In the genomic region with DNA sequence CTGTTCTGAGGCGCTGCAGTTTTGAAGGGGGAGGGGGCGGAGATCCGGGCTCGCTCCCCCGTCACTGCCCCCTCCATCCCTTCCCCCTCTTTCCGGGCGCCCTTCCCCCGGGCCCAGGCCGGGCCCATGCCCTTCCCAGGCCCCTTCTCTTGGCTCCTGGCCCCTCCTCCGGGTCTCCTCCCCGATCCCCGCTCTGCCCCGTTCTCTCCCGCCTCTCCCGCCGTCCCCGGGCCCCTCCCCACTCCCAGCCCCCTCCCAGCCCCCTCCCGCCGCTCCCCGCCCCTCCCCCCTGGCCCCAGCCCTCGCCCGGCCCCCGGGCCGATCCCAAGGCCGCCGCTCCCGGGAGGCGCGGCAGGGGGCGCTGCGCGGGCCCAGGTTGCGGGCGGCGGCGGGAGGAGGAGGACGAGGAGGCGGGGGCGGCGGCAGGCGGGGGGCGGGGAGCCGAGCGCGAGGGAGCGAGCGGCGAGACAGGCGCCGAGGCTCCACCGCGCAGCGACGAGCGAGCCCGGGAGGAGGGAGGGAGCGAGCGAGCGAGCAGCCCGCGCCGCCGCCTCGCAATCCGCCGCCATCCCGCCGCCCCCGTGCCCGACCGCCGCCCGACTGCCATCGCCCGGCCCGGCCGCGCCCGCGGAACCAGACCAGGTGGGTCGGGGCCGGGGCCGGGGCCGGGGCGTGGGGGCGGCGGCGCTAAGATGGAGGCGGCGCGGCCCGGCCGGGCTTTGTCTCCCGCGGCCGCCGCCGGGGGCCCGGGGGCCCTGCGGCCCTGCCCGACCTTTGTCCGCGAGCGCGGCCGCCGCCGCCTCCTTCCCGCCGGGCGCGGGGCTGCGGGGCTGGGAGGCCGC, we compare ENCODE assay signal across 1 cellular context.
A peak's percentile ranks its signal among the peaks of the same experiment; 100 is the strongest.
TF ChIP-seq lines count a peak whose summit lies in the region.

Gene PRRC2B, plus strand, starts transcription at position 465 of the 842 bp plus-strand sequence. CDS start 36,059 bp downstream, outside the sequence.

TF ChIP-seq in GM12878, 131 proteins besides CTCF, POLR2A, EP300 and RAD21 (continued from another document and continues in another):
- TF ChIP-seq, protein P1, sequence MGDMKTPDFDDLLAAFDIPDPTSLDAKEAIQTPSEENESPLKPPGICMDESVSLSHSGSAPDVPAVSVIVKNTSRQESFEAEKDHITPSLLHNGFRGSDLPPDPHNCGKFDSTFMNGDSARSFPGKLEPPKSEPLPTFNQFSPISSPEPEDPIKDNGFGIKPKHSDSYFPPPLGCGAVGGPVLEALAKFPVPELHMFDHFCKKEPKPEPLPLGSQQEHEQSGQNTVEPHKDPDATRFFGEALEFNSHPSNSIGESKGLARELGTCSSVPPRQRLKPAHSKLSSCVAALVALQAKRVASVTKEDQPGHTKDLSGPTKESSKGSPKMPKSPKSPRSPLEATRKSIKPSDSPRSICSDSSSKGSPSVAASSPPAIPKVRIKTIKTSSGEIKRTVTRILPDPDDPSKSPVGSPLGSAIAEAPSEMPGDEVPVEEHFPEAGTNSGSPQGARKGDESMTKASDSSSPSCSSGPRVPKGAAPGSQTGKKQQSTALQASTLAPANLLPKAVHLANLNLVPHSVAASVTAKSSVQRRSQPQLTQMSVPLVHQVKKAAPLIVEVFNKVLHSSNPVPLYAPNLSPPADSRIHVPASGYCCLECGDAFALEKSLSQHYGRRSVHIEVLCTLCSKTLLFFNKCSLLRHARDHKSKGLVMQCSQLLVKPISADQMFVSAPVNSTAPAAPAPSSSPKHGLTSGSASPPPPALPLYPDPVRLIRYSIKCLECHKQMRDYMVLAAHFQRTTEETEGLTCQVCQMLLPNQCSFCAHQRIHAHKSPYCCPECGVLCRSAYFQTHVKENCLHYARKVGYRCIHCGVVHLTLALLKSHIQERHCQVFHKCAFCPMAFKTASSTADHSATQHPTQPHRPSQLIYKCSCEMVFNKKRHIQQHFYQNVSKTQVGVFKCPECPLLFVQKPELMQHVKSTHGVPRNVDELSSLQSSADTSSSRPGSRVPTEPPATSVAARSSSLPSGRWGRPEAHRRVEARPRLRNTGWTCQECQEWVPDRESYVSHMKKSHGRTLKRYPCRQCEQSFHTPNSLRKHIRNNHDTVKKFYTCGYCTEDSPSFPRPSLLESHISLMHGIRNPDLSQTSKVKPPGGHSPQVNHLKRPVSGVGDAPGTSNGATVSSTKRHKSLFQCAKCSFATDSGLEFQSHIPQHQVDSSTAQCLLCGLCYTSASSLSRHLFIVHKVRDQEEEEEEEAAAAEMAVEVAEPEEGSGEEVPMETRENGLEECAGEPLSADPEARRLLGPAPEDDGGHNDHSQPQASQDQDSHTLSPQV (IDR thresholded peaks at IDR 0.05), result no peak
- no peak for TF ChIP-seq ATF3 (IDR thresholded peaks at IDR 0.05; ENCODE audit: borderline replicate concordance, extremely low read depth, low read depth, low read length)
- TF ChIP-seq, protein P2, sequence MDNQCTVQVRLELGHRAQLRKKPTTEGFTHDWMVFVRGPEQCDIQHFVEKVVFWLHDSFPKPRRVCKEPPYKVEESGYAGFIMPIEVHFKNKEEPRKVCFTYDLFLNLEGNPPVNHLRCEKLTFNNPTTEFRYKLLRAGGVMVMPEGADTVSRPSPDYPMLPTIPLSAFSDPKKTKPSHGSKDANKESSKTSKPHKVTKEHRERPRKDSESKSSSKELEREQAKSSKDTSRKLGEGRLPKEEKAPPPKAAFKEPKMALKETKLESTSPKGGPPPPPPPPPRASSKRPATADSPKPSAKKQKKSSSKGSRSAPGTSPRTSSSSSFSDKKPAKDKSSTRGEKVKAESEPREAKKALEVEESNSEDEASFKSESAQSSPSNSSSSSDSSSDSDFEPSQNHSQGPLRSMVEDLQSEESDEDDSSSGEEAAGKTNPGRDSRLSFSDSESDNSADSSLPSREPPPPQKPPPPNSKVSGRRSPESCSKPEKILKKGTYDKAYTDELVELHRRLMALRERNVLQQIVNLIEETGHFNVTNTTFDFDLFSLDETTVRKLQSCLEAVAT (IDR thresholded peaks at IDR 0.05), result no peak
- TF ChIP-seq ZNF207 (IDR thresholded peaks at IDR 0.05; ENCODE audit: borderline replicate concordance), result no peak
- TF ChIP-seq MEF2A (IDR thresholded peaks at IDR 0.05; ENCODE audit: insufficient read depth, low read depth, low read length), result 0 out of 2 replicates have a peak, but pooled peaks have one; percentile 14
- no peak for TF ChIP-seq PRDM15 (CRISPR knock-in tag; IDR thresholded peaks at IDR 0.05)
- TF ChIP-seq ZNF274 (IDR thresholded peaks at IDR 0.05; ENCODE audit: insufficient read depth, insufficient read length), result no peak
- TF ChIP-seq, protein P3, sequence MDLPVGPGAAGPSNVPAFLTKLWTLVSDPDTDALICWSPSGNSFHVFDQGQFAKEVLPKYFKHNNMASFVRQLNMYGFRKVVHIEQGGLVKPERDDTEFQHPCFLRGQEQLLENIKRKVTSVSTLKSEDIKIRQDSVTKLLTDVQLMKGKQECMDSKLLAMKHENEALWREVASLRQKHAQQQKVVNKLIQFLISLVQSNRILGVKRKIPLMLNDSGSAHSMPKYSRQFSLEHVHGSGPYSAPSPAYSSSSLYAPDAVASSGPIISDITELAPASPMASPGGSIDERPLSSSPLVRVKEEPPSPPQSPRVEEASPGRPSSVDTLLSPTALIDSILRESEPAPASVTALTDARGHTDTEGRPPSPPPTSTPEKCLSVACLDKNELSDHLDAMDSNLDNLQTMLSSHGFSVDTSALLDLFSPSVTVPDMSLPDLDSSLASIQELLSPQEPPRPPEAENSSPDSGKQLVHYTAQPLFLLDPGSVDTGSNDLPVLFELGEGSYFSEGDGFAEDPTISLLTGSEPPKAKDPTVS (IDR thresholded peaks at IDR 0.05; ENCODE audit: low read depth, low read length), result no peak
- TF ChIP-seq BHLHE40 (IDR thresholded peaks at IDR 0.05; ENCODE audit: borderline replicate concordance in 1 of 2, low read depth in 2 of 2, low read length in 1 of 2), result peak in 1 of 2 experiments; percentile 36; a peak in 2 of 4 replicates
- no peak for TF ChIP-seq BCLAF1 (IDR thresholded peaks at IDR 0.05)
- TF ChIP-seq SREBF2 (IDR thresholded peaks at IDR 0.05; ENCODE audit: low read length), result no peak
- TF ChIP-seq RFX5 (IDR thresholded peaks at IDR 0.05; ENCODE audit: low read depth, low read length), result no peak
- TF ChIP-seq, protein P4, sequence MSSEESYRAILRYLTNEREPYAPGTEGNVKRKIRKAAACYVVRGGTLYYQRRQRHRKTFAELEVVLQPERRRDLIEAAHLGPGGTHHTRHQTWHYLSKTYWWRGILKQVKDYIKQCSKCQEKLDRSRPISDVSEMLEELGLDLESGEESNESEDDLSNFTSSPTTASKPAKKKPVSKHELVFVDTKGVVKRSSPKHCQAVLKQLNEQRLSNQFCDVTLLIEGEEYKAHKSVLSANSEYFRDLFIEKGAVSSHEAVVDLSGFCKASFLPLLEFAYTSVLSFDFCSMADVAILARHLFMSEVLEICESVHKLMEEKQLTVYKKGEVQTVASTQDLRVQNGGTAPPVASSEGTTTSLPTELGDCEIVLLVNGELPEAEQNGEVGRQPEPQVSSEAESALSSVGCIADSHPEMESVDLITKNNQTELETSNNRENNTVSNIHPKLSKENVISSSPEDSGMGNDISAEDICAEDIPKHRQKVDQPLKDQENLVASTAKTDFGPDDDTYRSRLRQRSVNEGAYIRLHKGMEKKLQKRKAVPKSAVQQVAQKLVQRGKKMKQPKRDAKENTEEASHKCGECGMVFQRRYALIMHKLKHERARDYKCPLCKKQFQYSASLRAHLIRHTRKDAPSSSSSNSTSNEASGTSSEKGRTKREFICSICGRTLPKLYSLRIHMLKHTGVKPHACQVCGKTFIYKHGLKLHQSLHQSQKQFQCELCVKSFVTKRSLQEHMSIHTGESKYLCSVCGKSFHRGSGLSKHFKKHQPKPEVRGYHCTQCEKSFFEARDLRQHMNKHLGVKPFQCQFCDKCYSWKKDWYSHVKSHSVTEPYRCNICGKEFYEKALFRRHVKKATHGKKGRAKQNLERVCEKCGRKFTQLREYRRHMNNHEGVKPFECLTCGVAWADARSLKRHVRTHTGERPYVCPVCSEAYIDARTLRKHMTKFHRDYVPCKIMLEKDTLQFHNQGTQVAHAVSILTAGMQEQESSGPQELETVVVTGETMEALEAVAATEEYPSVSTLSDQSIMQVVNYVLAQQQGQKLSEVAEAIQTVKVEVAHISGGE (CRISPR knock-in tag; IDR thresholded peaks at IDR 0.05), result no peak
- no peak for TF ChIP-seq NR2C1 (IDR thresholded peaks at IDR 0.05)
- no peak for TF ChIP-seq HDAC6 (IDR thresholded peaks at IDR 0.05; ENCODE audit: unreplicated experiment)
- peak; percentile 47 for TF ChIP-seq MYC (IDR thresholded peaks at IDR 0.05; ENCODE audit: insufficient read depth, insufficient read length, insufficient replicate concordance, low read length, severe bottlenecking)
- TF ChIP-seq RB1 (IDR thresholded peaks at IDR 0.05; ENCODE audit: borderline replicate concordance), result no peak; the same call in 1 of the 2 replicates
- TF ChIP-seq, protein P5, sequence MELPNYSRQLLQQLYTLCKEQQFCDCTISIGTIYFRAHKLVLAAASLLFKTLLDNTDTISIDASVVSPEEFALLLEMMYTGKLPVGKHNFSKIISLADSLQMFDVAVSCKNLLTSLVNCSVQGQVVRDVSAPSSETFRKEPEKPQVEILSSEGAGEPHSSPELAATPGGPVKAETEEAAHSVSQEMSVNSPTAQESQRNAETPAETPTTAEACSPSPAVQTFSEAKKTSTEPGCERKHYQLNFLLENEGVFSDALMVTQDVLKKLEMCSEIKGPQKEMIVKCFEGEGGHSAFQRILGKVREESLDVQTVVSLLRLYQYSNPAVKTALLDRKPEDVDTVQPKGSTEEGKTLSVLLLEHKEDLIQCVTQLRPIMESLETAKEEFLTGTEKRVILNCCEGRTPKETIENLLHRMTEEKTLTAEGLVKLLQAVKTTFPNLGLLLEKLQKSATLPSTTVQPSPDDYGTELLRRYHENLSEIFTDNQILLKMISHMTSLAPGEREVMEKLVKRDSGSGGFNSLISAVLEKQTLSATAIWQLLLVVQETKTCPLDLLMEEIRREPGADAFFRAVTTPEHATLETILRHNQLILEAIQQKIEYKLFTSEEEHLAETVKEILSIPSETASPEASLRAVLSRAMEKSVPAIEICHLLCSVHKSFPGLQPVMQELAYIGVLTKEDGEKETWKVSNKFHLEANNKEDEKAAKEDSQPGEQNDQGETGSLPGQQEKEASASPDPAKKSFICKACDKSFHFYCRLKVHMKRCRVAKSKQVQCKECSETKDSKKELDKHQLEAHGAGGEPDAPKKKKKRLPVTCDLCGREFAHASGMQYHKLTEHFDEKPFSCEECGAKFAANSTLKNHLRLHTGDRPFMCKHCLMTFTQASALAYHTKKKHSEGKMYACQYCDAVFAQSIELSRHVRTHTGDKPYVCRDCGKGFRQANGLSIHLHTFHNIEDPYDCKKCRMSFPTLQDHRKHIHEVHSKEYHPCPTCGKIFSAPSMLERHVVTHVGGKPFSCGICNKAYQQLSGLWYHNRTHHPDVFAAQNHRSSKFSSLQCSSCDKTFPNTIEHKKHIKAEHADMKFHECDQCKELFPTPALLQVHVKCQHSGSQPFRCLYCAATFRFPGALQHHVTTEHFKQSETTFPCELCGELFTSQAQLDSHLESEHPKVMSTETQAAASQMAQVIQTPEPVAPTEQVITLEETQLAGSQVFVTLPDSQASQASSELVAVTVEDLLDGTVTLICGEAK (IDR thresholded peaks at IDR 0.05; ENCODE audit: borderline replicate concordance), result no peak
- no peak for TF ChIP-seq EZH2 (IDR thresholded peaks at IDR 0.05; ENCODE audit: borderline replicate concordance, control insufficient read depth, low read depth, low read length)
- TF ChIP-seq, protein P6, sequence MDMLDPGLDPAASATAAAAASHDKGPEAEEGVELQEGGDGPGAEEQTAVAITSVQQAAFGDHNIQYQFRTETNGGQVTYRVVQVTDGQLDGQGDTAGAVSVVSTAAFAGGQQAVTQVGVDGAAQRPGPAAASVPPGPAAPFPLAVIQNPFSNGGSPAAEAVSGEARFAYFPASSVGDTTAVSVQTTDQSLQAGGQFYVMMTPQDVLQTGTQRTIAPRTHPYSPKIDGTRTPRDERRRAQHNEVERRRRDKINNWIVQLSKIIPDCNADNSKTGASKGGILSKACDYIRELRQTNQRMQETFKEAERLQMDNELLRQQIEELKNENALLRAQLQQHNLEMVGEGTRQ (IDR thresholded peaks at IDR 0.05; ENCODE audit: borderline replicate concordance, low read depth, low read length), result no peak
- no peak for TF ChIP-seq CHD1 (IDR thresholded peaks at IDR 0.05; ENCODE audit: low read depth, low read length)
- no peak for TF ChIP-seq MEF2B (IDR thresholded peaks at IDR 0.05; ENCODE audit: partially characterized antibody, poor library complexity, severe bottlenecking)
